In the genomic region with DNA sequence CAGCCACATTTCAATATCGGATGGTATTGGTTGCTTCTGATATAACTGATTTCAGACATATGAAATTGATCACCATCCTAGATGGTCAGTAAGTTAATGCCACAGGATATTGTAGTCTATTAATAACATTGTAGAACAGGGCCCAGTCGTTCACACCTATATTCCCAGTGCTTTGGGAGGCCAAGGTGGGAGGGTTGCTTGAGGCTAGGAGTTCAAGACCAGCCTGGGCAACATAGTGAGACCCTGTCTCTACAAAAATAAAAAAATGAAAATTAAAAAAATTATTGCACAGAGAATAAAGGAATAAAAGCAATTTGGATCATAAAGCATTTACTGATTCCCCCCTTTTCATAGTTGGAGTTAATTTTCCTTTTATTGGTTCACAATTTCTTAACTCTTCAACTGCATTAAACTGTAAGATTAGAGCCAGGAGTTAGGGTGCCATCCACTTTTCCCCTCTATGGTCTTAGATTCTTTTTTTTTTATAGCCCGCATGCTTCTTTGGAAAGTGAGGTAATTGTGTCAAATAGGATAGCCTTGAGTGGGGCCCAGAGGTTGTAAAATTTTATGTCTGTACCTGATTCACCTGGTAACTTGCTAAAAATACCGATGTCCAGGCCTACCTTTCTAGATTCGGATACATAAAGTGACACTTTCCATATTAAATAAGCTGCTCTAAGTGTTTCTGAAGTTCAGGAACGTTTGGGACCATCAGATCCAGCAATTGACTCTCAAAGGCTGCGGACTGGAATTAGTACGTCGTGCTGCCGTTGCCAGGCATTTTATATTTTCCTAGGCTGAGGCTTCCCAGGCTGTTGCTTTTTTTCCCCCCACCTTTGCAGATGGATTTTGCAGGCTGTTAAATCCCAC, we compare ENCODE assay signal across 8 cellular contexts. TPM values are rescaled to one million over a fixed set of nuclear protein-coding genes. Genes with fewer than 3 reads are reported as not detected.
DNase-seq lines count a peak whose midpoint lies in the region; ATAC-seq and TF ChIP-seq lines count a peak whose summit lies in the region.

No MANE protein-coding gene starts in this region.

- H3F3A ChIP-seq in GM23338 (replicated peaks; ENCODE audit: low read depth) = no peaks in the 10 kb centered on the region

- no peak for TF ChIP-seq POLR2A in sigmoid colon (IDR thresholded peaks at IDR 0.05)

- peaks cover 28% of the 10 kb centered on the region for H3K4me1 Mint-ChIP-seq in GM23338

- H3K27me3 ChIP-seq in GM23338 (ENCODE audit: insufficient read depth) = no peaks in the 10 kb centered on the region
- H3K27me3 ChIP-seq in SJCRH30 = no peaks in the 10 kb centered on the region
- H3K27me3 ChIP-seq in sigmoid colon = no peaks in the 10 kb centered on the region

- 15 to 25% methylated on average over 10 of the region's 10 CpGs for WGBS in sigmoid colon, 2 donors

- H3K9me2 ChIP-seq in GM23338 (ENCODE audit: insufficient read depth) = no peaks in the 10 kb centered on the region

- H3K4me1 ChIP-seq in GM23338 (ENCODE audit: insufficient read depth) (peaks cover 22% of the 10 kb centered on the region), SJCRH30 (peaks cover 7% of the 10 kb centered on the region), sigmoid colon (peaks cover 0 to 14% (median 9%) of the 10 kb centered on the region in 4 donors)

- no peaks in the 10 kb centered on the region for H3K36me3 Mint-ChIP-seq in GM23338 (ENCODE audit: low read depth)

- H3K4me2 ChIP-seq in GM23338 = peak overlapping the region; percentile 94

- no peak for TF ChIP-seq EP300 in sigmoid colon (IDR thresholded peaks at IDR 0.05)

- peak overlapping the region; percentile 88 for H3K4me3 Mint-ChIP-seq in GM23338

- H2AFZ ChIP-seq in GM23338 = no peak overlapping the region

- intact Hi-C loops in sigmoid colon (cut with DNase I) = no loop called here

- no peak for TF ChIP-seq CTCF in GM23338 (conservative IDR thresholded peaks at IDR 0.05; ENCODE audit: low read depth in 2 of 2)
- no peak for TF ChIP-seq CTCF in fibroblast of mammary gland (conservative IDR thresholded peaks at IDR 0.05; ENCODE audit: control insufficient read depth, insufficient read depth, low read depth, low read length)
- TF ChIP-seq CTCF in sigmoid colon (IDR thresholded peaks at IDR 0.05) = no peak

- H3K79me2 ChIP-seq in GM23338 (replicated peaks; ENCODE audit: insufficient read depth) = peaks cover 37% of the 10 kb centered on the region

- no peaks in the 10 kb centered on the region for H3K36me3 ChIP-seq in GM23338 (ENCODE audit: insufficient read depth)
- H3K36me3 ChIP-seq in SJCRH30 = no peaks in the 10 kb centered on the region
- no peaks in the 10 kb centered on the region for H3K36me3 ChIP-seq in sigmoid colon

- DNase-seq in GM23338 (ENCODE audit: low spot score) (no peak), SJCRH30 (no peak), fibroblast of mammary gland (ENCODE audit: low read depth) (no peak), sigmoid colon (no peak), NCI-H1436 (lab: John Stamatoyannopoulos, UW) (no peak)
- no peak for DNase-seq in stimulated activated CD4-positive, alpha-beta T cell treated with anti-CD3 and anti-CD28 coated beads, Interleukin-2, amount 100 ng/mL, for 24 hours

- H3K4me3 ChIP-seq in GM23338 (peak overlapping the region; percentile 91), SJCRH30 (peak overlapping the region; percentile 79), fibroblast of mammary gland (ENCODE audit: control insufficient read depth, low read depth, low read length) (peak overlapping the region; percentile 96), sigmoid colon (peak overlapping the region; percentile 67 to 78 (median 69))

- H3K27ac Mint-ChIP-seq in GM23338 = peak overlapping the region; percentile 96

- H3K9me3 ChIP-seq in SJCRH30 (replicated peaks) (no peaks in the 10 kb centered on the region), sigmoid colon (no peaks in the 10 kb centered on the region)

- ATAC-seq in GM23338 (no peak), HG03442 (IDR thresholded peaks at IDR 0.05; ENCODE audit: unreplicated experiment) (no peak), HG03460 (IDR thresholded peaks at IDR 0.05; ENCODE audit: unreplicated experiment) (no peak)

- H3K27me3 Mint-ChIP-seq in GM23338 (ENCODE audit: insufficient read depth, low read depth, poor library complexity) = no peaks in the 10 kb centered on the region

- H3K9me3 Mint-ChIP-seq in GM23338 = no peaks in the 10 kb centered on the region

- peak overlapping the region; percentile 21 for H3K27ac ChIP-seq in GM23338 (ENCODE audit: low read depth)
- peak overlapping the region; percentile 73 for H3K27ac ChIP-seq in SJCRH30
- peak overlapping the region; percentile 80 to 90 (median 86) for H3K27ac ChIP-seq in sigmoid colon

- no peaks in the 10 kb centered on the region for H4K20me1 ChIP-seq in GM23338 (replicated peaks; ENCODE audit: insufficient read depth)

TF ChIP-seq in GM23338, 12 proteins besides CTCF, POLR2A, EP300 and RAD21 (continues in another document):
- TF ChIP-seq JUNB (IDR thresholded peaks at IDR 0.05; ENCODE audit: unreplicated experiment) (no peak), STAT1 (IDR thresholded peaks at IDR 0.05; ENCODE audit: unreplicated experiment) (no peak), EZH2phosphoT487 (IDR thresholded peaks at IDR 0.05; ENCODE audit: unreplicated experiment) (no peak), ZNF114 (CRISPR knock-in tag; IDR thresholded peaks at IDR 0.05) (no peak)
- TF ChIP-seq, protein P1, sequence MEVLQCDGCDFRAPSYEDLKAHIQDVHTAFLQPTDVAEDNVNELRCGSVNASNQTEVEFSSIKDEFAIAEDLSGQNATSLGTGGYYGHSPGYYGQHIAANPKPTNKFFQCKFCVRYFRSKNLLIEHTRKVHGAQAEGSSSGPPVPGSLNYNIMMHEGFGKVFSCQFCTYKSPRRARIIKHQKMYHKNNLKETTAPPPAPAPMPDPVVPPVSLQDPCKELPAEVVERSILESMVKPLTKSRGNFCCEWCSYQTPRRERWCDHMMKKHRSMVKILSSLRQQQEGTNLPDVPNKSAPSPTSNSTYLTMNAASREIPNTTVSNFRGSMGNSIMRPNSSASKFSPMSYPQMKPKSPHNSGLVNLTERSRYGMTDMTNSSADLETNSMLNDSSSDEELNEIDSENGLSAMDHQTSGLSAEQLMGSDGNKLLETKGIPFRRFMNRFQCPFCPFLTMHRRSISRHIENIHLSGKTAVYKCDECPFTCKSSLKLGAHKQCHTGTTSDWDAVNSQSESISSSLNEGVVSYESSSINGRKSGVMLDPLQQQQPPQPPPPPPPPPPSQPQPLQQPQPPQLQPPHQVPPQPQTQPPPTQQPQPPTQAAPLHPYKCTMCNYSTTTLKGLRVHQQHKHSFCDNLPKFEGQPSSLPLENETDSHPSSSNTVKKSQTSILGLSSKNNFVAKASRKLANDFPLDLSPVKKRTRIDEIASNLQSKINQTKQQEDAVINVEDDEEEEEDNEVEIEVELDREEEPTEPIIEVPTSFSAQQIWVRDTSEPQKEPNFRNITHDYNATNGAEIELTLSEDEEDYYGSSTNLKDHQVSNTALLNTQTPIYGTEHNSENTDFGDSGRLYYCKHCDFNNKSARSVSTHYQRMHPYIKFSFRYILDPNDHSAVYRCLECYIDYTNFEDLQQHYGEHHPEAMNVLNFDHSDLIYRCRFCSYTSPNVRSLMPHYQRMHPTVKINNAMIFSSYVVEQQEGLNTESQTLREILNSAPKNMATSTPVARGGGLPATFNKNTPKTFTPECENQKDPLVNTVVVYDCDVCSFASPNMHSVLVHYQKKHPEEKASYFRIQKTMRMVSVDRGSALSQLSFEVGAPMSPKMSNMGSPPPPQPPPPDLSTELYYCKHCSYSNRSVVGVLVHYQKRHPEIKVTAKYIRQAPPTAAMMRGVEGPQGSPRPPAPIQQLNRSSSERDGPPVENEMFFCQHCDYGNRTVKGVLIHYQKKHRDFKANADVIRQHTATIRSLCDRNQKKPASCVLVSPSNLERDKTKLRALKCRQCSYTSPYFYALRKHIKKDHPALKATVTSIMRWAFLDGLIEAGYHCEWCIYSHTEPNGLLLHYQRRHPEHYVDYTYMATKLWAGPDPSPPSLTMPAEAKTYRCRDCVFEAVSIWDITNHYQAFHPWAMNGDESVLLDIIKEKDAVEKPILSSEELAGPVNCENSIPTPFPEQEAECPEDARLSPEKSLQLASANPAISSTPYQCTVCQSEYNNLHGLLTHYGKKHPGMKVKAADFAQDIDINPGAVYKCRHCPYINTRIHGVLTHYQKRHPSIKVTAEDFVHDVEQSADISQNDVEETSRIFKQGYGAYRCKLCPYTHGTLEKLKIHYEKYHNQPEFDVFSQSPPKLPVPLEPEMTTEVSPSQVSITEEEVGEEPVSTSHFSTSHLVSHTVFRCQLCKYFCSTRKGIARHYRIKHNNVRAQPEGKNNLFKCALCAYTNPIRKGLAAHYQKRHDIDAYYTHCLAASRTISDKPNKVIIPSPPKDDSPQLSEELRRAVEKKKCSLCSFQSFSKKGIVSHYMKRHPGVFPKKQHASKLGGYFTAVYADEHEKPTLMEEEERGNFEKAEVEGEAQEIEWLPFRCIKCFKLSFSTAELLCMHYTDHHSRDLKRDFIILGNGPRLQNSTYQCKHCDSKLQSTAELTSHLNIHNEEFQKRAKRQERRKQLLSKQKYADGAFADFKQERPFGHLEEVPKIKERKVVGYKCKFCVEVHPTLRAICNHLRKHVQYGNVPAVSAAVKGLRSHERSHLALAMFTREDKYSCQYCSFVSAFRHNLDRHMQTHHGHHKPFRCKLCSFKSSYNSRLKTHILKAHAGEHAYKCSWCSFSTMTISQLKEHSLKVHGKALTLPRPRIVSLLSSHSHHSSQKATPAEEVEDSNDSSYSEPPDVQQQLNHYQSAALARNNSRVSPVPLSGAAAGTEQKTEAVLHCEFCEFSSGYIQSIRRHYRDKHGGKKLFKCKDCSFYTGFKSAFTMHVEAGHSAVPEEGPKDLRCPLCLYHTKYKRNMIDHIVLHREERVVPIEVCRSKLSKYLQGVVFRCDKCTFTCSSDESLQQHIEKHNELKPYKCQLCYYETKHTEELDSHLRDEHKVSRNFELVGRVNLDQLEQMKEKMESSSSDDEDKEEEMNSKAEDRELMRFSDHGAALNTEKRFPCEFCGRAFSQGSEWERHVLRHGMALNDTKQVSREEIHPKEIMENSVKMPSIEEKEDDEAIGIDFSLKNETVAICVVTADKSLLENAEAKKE (CRISPR knock-in tag; IDR thresholded peaks at IDR 0.05) = no peak

RNA-seq across cellular contexts. Expression of a gene that starts 24.7 kb away (rescaled TPM):
- 39.9 and 50.3 TPM in 2 replicates for total RNA-seq in GM23338 (2014; rRNA removed; shearing (Covaris generic))
- polyA plus RNA-seq in GM23338 (2016; fragmentation: Nextera tagmentation; extraction: Ambion mirVana) = 42.4 and 53.0 TPM in 2 replicates
- total RNA-seq in SJCRH30 (2014; rRNA removed; shearing (Covaris generic)) = 42.7 and 48.6 TPM in 2 replicates
- 10 to 100 TPM; 15.2 to 31.3 (median 26.0) TPM for total RNA-seq in sigmoid colon
- 10 to 100 TPM; 19.0 to 28.2 (median 22.3) TPM for polyA plus RNA-seq in sigmoid colon

RNA-seq across cellular contexts. Expression of a gene that starts 25.1 kb away (rescaled TPM):
- total RNA-seq in GM23338 (2014; rRNA removed; shearing (Covaris generic)) = 33.1 and 41.7 TPM in 2 replicates
- 10.9 and 13.8 TPM in 2 replicates for polyA plus RNA-seq in GM23338 (2016; fragmentation: Nextera tagmentation; extraction: Ambion mirVana)
- 42.1 and 43.1 TPM in 2 replicates for total RNA-seq in SJCRH30 (2014; rRNA removed; shearing (Covaris generic))
- 10 to 100 TPM; 26.7 to 36.3 (median 30.3) TPM for total RNA-seq in sigmoid colon
- polyA plus RNA-seq in sigmoid colon = 10 to 100 TPM; 13.8 to 19.2 (median 18.3) TPM

Comparison
In these comparisons a context has a peak if more than half of its experiments do, and no peak if none do; other contexts are left out.
1. H3K27ac ChIP-seq: peak in every context shown above with its lines; median percentile 86 in sigmoid colon; 73 in SJCRH30; 21 in GM23338.